ENCODE assay signal across 8 cellular contexts in genomic region chr17:35432176-35433074, GRCh38. TPM values are rescaled to one million over a fixed set of nuclear protein-coding genes. Genes with fewer than 3 reads are reported as not detected.
DNase-seq lines count a peak whose midpoint lies in the region; ATAC-seq, FAIRE-seq and TF ChIP-seq lines count a peak whose summit lies in the region.

Gene SLFN12, minus strand, starts transcription at chr17:35432500. Its CDS starts 9,472 bp downstream, at chr17:35423028.

- TF ChIP-seq POLR2A in GM12878 (IDR thresholded peaks at IDR 0.05; ENCODE audit: low read depth, low read length) = 0 out of 2 replicates have a peak, but pooled peaks have one; percentile 28

- RAD21 ChIA-PET in GM12878 (lab: Charles Lee; ENCODE audit: unreplicated experiment) = interaction anchor here (0.8 to 3.0 kb wide), 6 partner anchors 16 to 119 kb away, joined by 3 to 11 read pairs (median 5); partner anchors contain the start of genes SLFN11, SLFN12L and SLFN13

- no peaks in the 10 kb centered on the region for H3K27me3 Mint-ChIP-seq in T-cell

- H3K4me1 ChIP-seq in GM12878 (ENCODE audit: control insufficient read depth, insufficient read depth, low read length) (peaks cover 16% of the 10 kb centered on the region), iPS DF 6.9 (ENCODE audit: control insufficient read depth, insufficient read depth, low read length) (peaks cover 1% of the 10 kb centered on the region; the same call in 1 of the 2 replicates)

- SMC1A ChIA-PET in GM12878 (lab: Charles Lee; ENCODE audit: uncharacterized antibody, unreplicated experiment) = interaction anchor here (0.8 to 2.1 kb wide), 13 partner anchors 9 to 121 kb away, joined by 3 to 24 read pairs (median 4); partner anchors contain the start of genes SLFN11 and SLFN13

- FAIRE-seq in GM12878 (lab: Jason Lieb, UNC) = peak; percentile 88

- H3K27ac Mint-ChIP-seq in T-cell = peak within 1 kb of the TSS; percentile 94 to 98

- CTCF ChIA-PET in T-cell (lab: Charles Lee) (interaction anchor here in 1 of 2 donors (0.7 to 1.5 kb wide), 4 partner anchors 89 to 119 kb away, joined by 3 to 9 read pairs (median 6); no protein-coding TSS in a partner anchor), GM12878 (lab: Yijun Ruan, JAX) (interaction anchor here (0.7 to 2.0 kb wide), 7 partner anchors 15 to 120 kb away, joined by 4 to 11 read pairs (median 5); partner anchors contain the start of genes SLFN12L and SLFN13)

- in situ Hi-C loops in GM12878 (cut with MboI) = no loop called here

- no peak for TF ChIP-seq EP300 in GM12878 (IDR thresholded peaks at IDR 0.05; ENCODE audit: borderline replicate concordance in 1 of 2, control insufficient read depth in 1 of 2, low read depth in 2 of 2, low read length in 2 of 2)

- no TSS peak for BruUV-seq in GM12878 (replicated peaks; lab: Mats Ljungman, UMichigan)

- H3K27ac ChIP-seq in GM12878 (ENCODE audit: control insufficient read depth, insufficient read depth) (peak within 1 kb of the TSS; percentile 90), iPS DF 6.9 (ENCODE audit: low read length) (no peak within 1 kb of the TSS)

- ATAC-seq in GM18867 (IDR thresholded peaks at IDR 0.05; ENCODE audit: unreplicated experiment) (peak; percentile 80), HG02981 (IDR thresholded peaks at IDR 0.05; ENCODE audit: unreplicated experiment) (peak; percentile 61), T-cell (replicated peaks in 1 of 4) (peak; percentile 80 to 95 (median 85)), GM12878 (peak; percentile 94)

- no peaks in the 10 kb centered on the region for H4K20me1 ChIP-seq in GM12878 (ENCODE audit: control insufficient read depth, insufficient read depth)

- H3K9me3 ChIP-seq in GM12878 (replicated peaks; ENCODE audit: control insufficient read depth, insufficient read depth, low read length) (no peaks in the 10 kb centered on the region), iPS DF 6.9 (ENCODE audit: control insufficient read depth, insufficient read depth, low read length) (no peaks in the 10 kb centered on the region)

- H3K4me2 ChIP-seq in GM12878 (ENCODE audit: control insufficient read depth, insufficient read depth) = peak within 1 kb of the TSS; percentile 96

- peak within 1 kb of the TSS; percentile 82 for H3K4me3 ChIP-seq in GM12878
- H3K4me3 ChIP-seq in iPS DF 6.9 (ENCODE audit: low read length) = peak within 1 kb of the TSS; percentile 46; the same call in 1 of the 2 replicates
- peak within 1 kb of the TSS; percentile 55 for H3K4me3 ChIP-seq in skeletal muscle cell (ENCODE audit: low read depth, low read length)

- DNase-seq in T-cell (peak; percentile 20 to 78 (median 51)), GM12878 (ENCODE audit: low read depth, low spot score) (peak; percentile 67), iPS DF 6.9 (ENCODE audit: low read depth, low spot score) (peak; percentile 68), skeletal muscle cell (ENCODE audit: low read depth) (peak; percentile 96), NCI-H2081 treated with DMSO at 0.1 percent for 48 hours (lab: John Stamatoyannopoulos, UW) (no peak), middle frontal gyrus (ENCODE audit: extremely low spot score, low spot score) (no peak)

- H3K36me3 ChIP-seq in GM12878 (ENCODE audit: control insufficient read depth in 2 of 2, insufficient read depth in 2 of 2, low read length in 1 of 2) = no peaks in the 10 kb centered on the region
- H3K36me3 ChIP-seq in iPS DF 6.9 (ENCODE audit: control insufficient read depth, insufficient read depth, low read length) = no peaks in the 10 kb centered on the region; the same call in 1 of the 2 replicates

- intact Hi-C loops in GM12878 (cut with micrococcal nuclease; ENCODE audit: unreplicated experiment) = loop anchor here (5.0 kb wide), 1 partner anchor 105 kb away; the partner anchor contains the start of gene SLFN12L

- POLR2A ChIA-PET in T-cell (lab: Charles Lee) (interaction anchor here in 1 of 2 donors (1.0 kb wide), 1 partner anchor 16 kb away, joined by 3 read pairs; the partner anchor contains the start of gene SLFN13), GM12878 (lab: Charles Lee) (interaction anchor here (1.3 to 2.2 kb wide), 3 partner anchors 9 to 55 kb away, joined by 3 to 20 read pairs (median 3); partner anchors contain the start of gene SLFN13)

- peak within 1 kb of the TSS; percentile 94 for H2AFZ ChIP-seq in GM12878 (ENCODE audit: control insufficient read depth, low read depth, low read length)

- no peaks in the 10 kb centered on the region for H3K27me3 ChIP-seq in GM12878 (replicated peaks in 1 of 2; ENCODE audit: control insufficient read depth in 2 of 2, insufficient read depth in 2 of 2, low read length in 1 of 2)
- H3K27me3 ChIP-seq in iPS DF 6.9 (ENCODE audit: control insufficient read depth, insufficient read depth, low read length) = peaks cover 6% of the 10 kb centered on the region; the same call in 1 of the 2 replicates

- H3K4me1 Mint-ChIP-seq in T-cell = peaks cover 51 to 58% (median 56%) of the 10 kb centered on the region in 3 donors

- H3K9ac ChIP-seq in GM12878 (ENCODE audit: control insufficient read depth, insufficient read depth, low read length) = peak within 1 kb of the TSS; percentile 92

- no peak for TF ChIP-seq CTCF in GM12878 (IDR thresholded peaks at IDR 0.05 in 2 of 3, conservative IDR thresholded peaks at IDR 0.05 in 1 of 3; ENCODE audit: control insufficient read depth in 2 of 3, extremely low read depth in 1 of 3, insufficient read depth in 1 of 3, low read depth in 3 of 3, low read length in 3 of 3)

- peak within 1 kb of the TSS; percentile 95 to 98 (median 96) for H3K4me3 Mint-ChIP-seq in T-cell

- no peak for TF ChIP-seq RAD21 in GM12878 (IDR thresholded peaks at IDR 0.05; ENCODE audit: insufficient read depth, low read depth, low read length)

- 34% methylated on average over 19 of the region's 22 CpGs for WGBS in GM12878 (ENCODE audit: insufficient coverage, insufficient replicate concordance, low lambda C conversion rate, missing lambda C conversion rate)
- WGBS in iPS DF 6.9 (ENCODE audit: insufficient coverage, insufficient read length) = no CpG with 5 or more reads among the region's 22 CpGs

- H3K36me3 Mint-ChIP-seq in T-cell = no peaks in the 10 kb centered on the region

- no peaks in the 10 kb centered on the region for H3K9me3 Mint-ChIP-seq in T-cell

- peaks cover 31% of the 10 kb centered on the region for H3K79me2 ChIP-seq in GM12878 (ENCODE audit: control insufficient read depth, insufficient read depth, low read length)

TF ChIP-seq in GM12878, 131 proteins besides CTCF, POLR2A, EP300 and RAD21 (continues in another document):
- TF ChIP-seq RELB (IDR thresholded peaks at IDR 0.05; ENCODE audit: low read depth) (peak; percentile 76), CHD2 (IDR thresholded peaks at IDR 0.05; ENCODE audit: borderline replicate concordance, low read depth, low read length) (0 out of 2 replicates have a peak, but pooled peaks have one; percentile 28), BRCA1 (IDR thresholded peaks at IDR 0.05; ENCODE audit: low read depth, low read length) (no peak), LARP7 (IDR thresholded peaks at IDR 0.05) (no peak), NBN (IDR thresholded peaks at IDR 0.05) (no peak), STAT3 (IDR thresholded peaks at IDR 0.05; ENCODE audit: low read depth, low read length) (no peak), RFX5 (IDR thresholded peaks at IDR 0.05; ENCODE audit: low read depth, low read length) (peak; percentile 90), ATF2 (IDR thresholded peaks at IDR 0.05; ENCODE audit: low read length) (no peak), BMI1 (IDR thresholded peaks at IDR 0.05; ENCODE audit: borderline replicate concordance) (no peak), NR2F1 (conservative IDR thresholded peaks at IDR 0.05) (no peak), RB1 (IDR thresholded peaks at IDR 0.05; ENCODE audit: borderline replicate concordance) (peak; percentile 26; the same call in 1 of the 2 replicates)

RNA-seq across cellular contexts. Expression of gene SLFN12, which starts in this region (rescaled TPM):
- total RNA-seq in T-cell (1 to 10 TPM; 4.9 to 8.1 (median 7.1) TPM), GM12878 (2014; rRNA removed) (15.0 and 16.9 TPM in 2 replicates), GM12878 (2014; rRNA removed; fragmentation: Illumina TruSeq; extraction: Trizol) (16.4 and 18.2 TPM in 2 replicates), GM12878 (2021) (11.6 and 12.8 TPM in 2 replicates)
- 18.6 and 20.7 TPM in 2 replicates for total RNA-seq in GM12878 (2013; cell fraction: nucleolus; rRNA removed)
- polyA plus RNA-seq in GM12878 (2011; ENCODE audit: low read depth) = 6.8 TPM
- polyA plus RNA-seq in GM12878 (2011; rRNA removed) (12.7 and 18.2 TPM in 2 replicates), GM12878 (2014; fragmentation: Illumina TruSeq; extraction: Trizol) (18.5 and 24.8 TPM in 2 replicates), GM12878 (2014; fragmentation: Nextera tagmentation; extraction: Ambion mirVana) (10 to 100 TPM; 11.2 to 14.8 TPM), GM12878 (2014; rRNA removed) (7.9 and 14.2 TPM in 2 replicates), GM12878 (2016; fragmentation: Nextera tagmentation; extraction: Ambion mirVana) (10 to 100 TPM in 1 of 2 experiments, 1 to 10 TPM in 1; 8.7 to 10.2 TPM)
- polyA plus RNA-seq in GM12878 (2011; cell fraction: cytosol; rRNA removed) = 4.9 and 5.3 TPM in 2 replicates
- 20.2 and 24.1 TPM in 2 replicates for polyA plus RNA-seq in GM12878 (2011; cell fraction: nucleus; rRNA removed)
- 8.4 and 9.7 TPM in 2 replicates for polyA plus RNA-seq in GM12878 (2012)
- polyA minus RNA-seq in GM12878 (2011; rRNA and poly(A)+ RNA removed) = 8.2 and 8.7 TPM in 2 replicates
- 1.6 and 3.4 TPM in 2 replicates for polyA minus RNA-seq in GM12878 (2011; cell fraction: cytosol; rRNA and poly(A)+ RNA removed)
- 10.6 and 14.3 TPM in 2 replicates for polyA minus RNA-seq in GM12878 (2011; cell fraction: nucleus; rRNA and poly(A)+ RNA removed)

Comparison
In these comparisons a context has a peak if more than half of its experiments do, and no peak if none do; other contexts are left out.
1. DNase-seq: peak in T-cell (34 of 34), GM12878 (single experiment), iPS DF 6.9 (single experiment) and skeletal muscle cell (single experiment); none in NCI-H2081 treated with DMSO at 0.1 percent for 48 hours (single experiment) and middle frontal gyrus (single experiment).
2. Peak in every context shown above with its lines, with median percentiles within 50 percentile points of each other: ATAC-seq and H3K4me3 ChIP-seq.